In genomic region chr2:88214631-88215030, GRCh38 we compare ENCODE assay signal across 36 cellular contexts. TPM values are rescaled to one million over a fixed set of nuclear protein-coding genes. Genes with fewer than 3 reads are reported as not detected.
"Had no signal": no experiment of that assay in that cellular context is flagged by ENCODE, and none has a peak within 500 bp of the region (broad histone marks: within the 10 kb centered on the region; RNA-seq: fewer than 3 reads in every experiment).

No MANE protein-coding gene starts in this region.

- H3K4me3 ChIP-seq: adrenal gland, body of pancreas, esophagus squamous epithelium, gastroesophageal sphincter had no signal

- ATAC-seq: activated CD4-positive, alpha-beta T cell treated with anti-CD3 and anti-CD28 coated beads for 36 hours; activated CD8-positive, alpha-beta memory T cell treated with anti-CD3 and anti-CD28 coated beads, Interleukin-2, amount 10 ng/mL, durations not matched to agents 7 days and 5 days; activated CD8-positive, alpha-beta T cell treated with anti-CD3 and anti-CD28 coated beads, Interleukin-2, amount 10 ng/mL, durations not matched to agents 7 days and 5 days; activated naive CD8-positive, alpha-beta T cell treated with anti-CD3 and anti-CD28 coated beads, Interleukin-2, amount 50 U/mL, for 24 hours; body of pancreas; gastroesophageal sphincter; T-helper 17 cell had no signal

- FAIRE-seq: colon, endometrium, endothelial cell of umbilical vein had no signal

- H3K27ac ChIP-seq: adrenal gland, body of pancreas, epithelial cell of prostate, esophagus squamous epithelium, gastroesophageal sphincter, WERI-Rb-1 had no signal

- H3K36me3 ChIP-seq: adrenal gland, esophagus squamous epithelium, gastroesophageal sphincter, WERI-Rb-1 had no signal

- H3K9me3 Mint-ChIP-seq: activated CD4-positive, alpha-beta memory T cell treated with anti-CD3 and anti-CD28 coated beads for 36 hours; activated CD4-positive, alpha-beta T cell treated with anti-CD3 and anti-CD28 coated beads, Interleukin-2, amount 10 ng/mL, durations not matched to agents 24 days and 14 days; activated naive CD4-positive, alpha-beta T cell treated with anti-CD3 and anti-CD28 coated beads for 36 hours; activated naive CD4-positive, alpha-beta T cell treated with anti-CD3 and anti-CD28 coated beads, Interleukin-2, amount 50 U/mL, for 24 hours; activated naive CD8-positive, alpha-beta T cell treated with anti-CD3 and anti-CD28 coated beads for 36 hours; activated naive CD8-positive, alpha-beta T cell treated with anti-CD3 and anti-CD28 coated beads, Interleukin-2, amount 50 U/mL, for 24 hours; activated T-helper 1 cell treated with anti-CD3 and anti-CD28 coated beads, Interleukin-12 subunit alpha, Interleukin-12 subunit beta, Interleukin-2, Interleukin-4 antibody, amounts not matched to agents 30 ng/mL and 10 ng/mL and 1 ng/mL, durations not matched to agents 14 hours and 24 hours and 36 hours; activated T-helper 2 cell treated with anti-CD3 and anti-CD28 coated beads, Interferon-gamma antibody, Interleukin-2, Interleukin-4, amounts not matched to agents 10 μg/mL and 5 μg/mL and 100 μg/mL, durations not matched to agents 14 hours and 24 hours and 36 hours; T-helper 2 cell treated with Interferon-gamma antibody and Interleukin-4, amounts not matched to agents 5 μg/mL and 100 μg/mL, for 36 hours had no signal

- H3K4me3 Mint-ChIP-seq: activated CD4-positive, alpha-beta memory T cell treated with anti-CD3 and anti-CD28 coated beads for 36 hours; activated CD4-positive, alpha-beta T cell treated with anti-CD3 and anti-CD28 coated beads for 36 hours; activated CD4-positive, alpha-beta T cell treated with anti-CD3 and anti-CD28 coated beads, Interleukin-2, amount 10 ng/mL, durations not matched to agents 24 days and 14 days; activated CD8-positive, alpha-beta memory T cell treated with anti-CD3 and anti-CD28 coated beads, Interleukin-2, amount 10 ng/mL, durations not matched to agents 7 days and 5 days; activated CD8-positive, alpha-beta T cell treated with anti-CD3 and anti-CD28 coated beads, Interleukin-2, amount 10 ng/mL, durations not matched to agents 7 days and 5 days; activated naive CD4-positive, alpha-beta T cell treated with anti-CD3 and anti-CD28 coated beads for 36 hours; activated naive CD4-positive, alpha-beta T cell treated with anti-CD3 and anti-CD28 coated beads, Interleukin-2, amount 50 U/mL, for 24 hours; activated naive CD8-positive, alpha-beta T cell treated with anti-CD3 and anti-CD28 coated beads for 36 hours; activated naive CD8-positive, alpha-beta T cell treated with anti-CD3 and anti-CD28 coated beads, Interleukin-2, amount 50 U/mL, for 24 hours; activated T-helper 1 cell treated with anti-CD3 and anti-CD28 coated beads, Interleukin-12 subunit alpha, Interleukin-12 subunit beta, Interleukin-2, Interleukin-4 antibody, amounts not matched to agents 30 ng/mL and 10 ng/mL and 1 ng/mL, durations not matched to agents 14 hours and 24 hours and 36 hours; T-helper 17 cell; T-helper 2 cell treated with Interferon-gamma antibody and Interleukin-4, amounts not matched to agents 5 μg/mL and 100 μg/mL, for 36 hours had no signal

- H3K9me3 ChIP-seq: adrenal gland, body of pancreas, esophagus squamous epithelium, gastroesophageal sphincter had no signal

- H3K36me3 Mint-ChIP-seq: activated CD4-positive, alpha-beta memory T cell treated with anti-CD3 and anti-CD28 coated beads for 36 hours; activated CD8-positive, alpha-beta memory T cell treated with anti-CD3 and anti-CD28 coated beads, Interleukin-2, amount 10 ng/mL, durations not matched to agents 7 days and 5 days; activated naive CD4-positive, alpha-beta T cell treated with anti-CD3 and anti-CD28 coated beads, Interleukin-2, amount 50 U/mL, for 24 hours; activated naive CD8-positive, alpha-beta T cell treated with anti-CD3 and anti-CD28 coated beads for 36 hours had no signal

- H3K4me1 ChIP-seq: adrenal gland, body of pancreas, esophagus squamous epithelium, gastroesophageal sphincter had no signal

- H3K27ac Mint-ChIP-seq: activated CD4-positive, alpha-beta memory T cell treated with anti-CD3 and anti-CD28 coated beads for 36 hours; activated CD4-positive, alpha-beta T cell treated with anti-CD3 and anti-CD28 coated beads for 36 hours; activated CD4-positive, alpha-beta T cell treated with anti-CD3 and anti-CD28 coated beads, Interleukin-2, amount 10 ng/mL, durations not matched to agents 24 days and 14 days; activated CD8-positive, alpha-beta memory T cell treated with anti-CD3 and anti-CD28 coated beads, Interleukin-2, amount 10 ng/mL, durations not matched to agents 7 days and 5 days; activated CD8-positive, alpha-beta T cell treated with anti-CD3 and anti-CD28 coated beads, Interleukin-2, amount 10 ng/mL, durations not matched to agents 7 days and 5 days; activated naive CD4-positive, alpha-beta T cell treated with anti-CD3 and anti-CD28 coated beads for 36 hours; activated naive CD4-positive, alpha-beta T cell treated with anti-CD3 and anti-CD28 coated beads, Interleukin-2, amount 50 U/mL, for 24 hours; activated naive CD8-positive, alpha-beta T cell treated with anti-CD3 and anti-CD28 coated beads for 36 hours; activated naive CD8-positive, alpha-beta T cell treated with anti-CD3 and anti-CD28 coated beads, Interleukin-2, amount 50 U/mL, for 24 hours; activated T-helper 1 cell treated with anti-CD3 and anti-CD28 coated beads, Interleukin-12 subunit alpha, Interleukin-12 subunit beta, Interleukin-2, Interleukin-4 antibody, amounts not matched to agents 30 ng/mL and 10 ng/mL and 1 ng/mL, durations not matched to agents 14 hours and 24 hours and 36 hours; activated T-helper 2 cell treated with anti-CD3 and anti-CD28 coated beads, Interferon-gamma antibody, Interleukin-2, Interleukin-4, amounts not matched to agents 10 μg/mL and 5 μg/mL and 100 μg/mL, durations not matched to agents 14 hours and 24 hours and 36 hours; T-helper 17 cell; T-helper 2 cell treated with Interferon-gamma antibody and Interleukin-4, amounts not matched to agents 5 μg/mL and 100 μg/mL, for 36 hours had no signal

- H3K27me3 ChIP-seq: adrenal gland, body of pancreas had no signal

- DNase-seq: activated CD4-positive, alpha-beta memory T cell treated with anti-CD3 and anti-CD28 coated beads for 36 hours; activated CD4-positive, alpha-beta T cell treated with anti-CD3 and anti-CD28 coated beads for 36 hours; activated CD4-positive, alpha-beta T cell treated with anti-CD3 and anti-CD28 coated beads, Interleukin-2, amount 10 ng/mL, durations not matched to agents 24 days and 14 days; activated CD4-positive, CD25-positive, alpha-beta regulatory T cell; activated CD4-positive, CD25-positive, alpha-beta regulatory T cell treated with anti-CD3 and anti-CD28 coated beads, Interleukin-2, amount 50 U/mL, for 72 hours; activated CD8-positive, alpha-beta memory T cell treated with anti-CD3 and anti-CD28 coated beads, Interleukin-2, amount 50 U/mL, for 4 hours; activated CD8-positive, alpha-beta T cell treated with anti-CD3 and anti-CD28 coated beads, Interleukin-2, amount 10 ng/mL, durations not matched to agents 7 days and 5 days; activated effector memory CD4-positive, alpha-beta T cell treated with anti-CD3 and anti-CD28 coated beads, Interleukin-2, amount 50 U/mL, for 16 hours; activated naive CD4-positive, alpha-beta T cell treated with anti-CD3 and anti-CD28 coated beads for 36 hours; activated naive CD8-positive, alpha-beta T cell treated with anti-CD3 and anti-CD28 coated beads for 36 hours; activated naive CD8-positive, alpha-beta T cell treated with anti-CD3 and anti-CD28 coated beads, Interleukin-2, amount 50 U/mL, for 24 hours; activated T-cell treated with anti-CD3 and anti-CD28 coated beads, Interleukin-2, amount 50 U/mL, for 1 hour; activated T-cell treated with anti-CD3 and anti-CD28 coated beads, Interleukin-2, amount 50 U/mL, for 48 hours; adrenal gland; amygdala; aorta; body of pancreas; caudate nucleus; effector CD8-positive, alpha-beta T cell; esophagus squamous epithelium; foreskin melanocyte; T-helper 1 cell; T-helper 17 cell; T1000; WERI-Rb-1 had no signal

- H3K4me1 Mint-ChIP-seq: activated CD4-positive, alpha-beta T cell treated with anti-CD3 and anti-CD28 coated beads for 36 hours; activated CD4-positive, alpha-beta T cell treated with anti-CD3 and anti-CD28 coated beads, Interleukin-2, amount 10 ng/mL, durations not matched to agents 24 days and 14 days; activated CD8-positive, alpha-beta memory T cell treated with anti-CD3 and anti-CD28 coated beads, Interleukin-2, amount 10 ng/mL, durations not matched to agents 7 days and 5 days; activated naive CD4-positive, alpha-beta T cell treated with anti-CD3 and anti-CD28 coated beads, Interleukin-2, amount 50 U/mL, for 24 hours; activated naive CD8-positive, alpha-beta T cell treated with anti-CD3 and anti-CD28 coated beads for 36 hours; activated naive CD8-positive, alpha-beta T cell treated with anti-CD3 and anti-CD28 coated beads, Interleukin-2, amount 50 U/mL, for 24 hours had no signal

RNA-seq across cellular contexts. Expression of gene THNSL2, which starts 44.5 kb away (rescaled TPM):
- total RNA-seq: activated CD8-positive, alpha-beta T cell treated with anti-CD3 and anti-CD28 coated beads, Interleukin-2, amount 10 ng/mL, durations not matched to agents 7 days and 5 days; glomerular endothelial cell had no signal
- polyA plus RNA-seq: endothelial cell of umbilical vein had no signal
